25 cellular contexts compared by ENCODE assay signal in genomic region chr11:90235536-90235935, GRCh38.
"Had no signal": no experiment of that assay in that cellular context is flagged by ENCODE, and none has a peak within 500 bp of the region (broad histone marks: within the 10 kb centered on the region; RNA-seq: fewer than 3 reads in every experiment).

No MANE protein-coding gene starts in this region.

- H3K9me3 ChIP-seq: gastroesophageal sphincter, left ventricle myocardium inferior, lower lobe of right lung, psoas muscle, right lobe of liver, spleen, upper lobe of right lung, vagina had no signal

- H3K27ac ChIP-seq: gastroesophageal sphincter, left ventricle myocardium inferior, lower lobe of right lung, parathyroid adenoma, psoas muscle, right lobe of liver, spleen, tibial nerve, upper lobe of right lung, vagina had no signal

- H3K9me3 Mint-ChIP-seq: immature natural killer cell; memory B cell; stimulated activated memory B cell treated with anti-CD40 and anti-IgM and Interleukin-4, amounts not matched to agents 10 μg/mL and 1 μg/mL and 100 μg/mL, for 72 hours; stimulated activated naive CD8-positive, alpha-beta T cell treated with anti-CD3 and anti-CD28 coated beads, Interleukin-15, Interleukin-2, amounts not matched to agents 100 ng/mL and 50 ng/mL, for 24 hours had no signal

- H3K27me3 ChIP-seq: gastroesophageal sphincter, right lobe of liver, spleen, tibial nerve, upper lobe of right lung, vagina had no signal

- DNase-seq: effector CD4-positive, alpha-beta T cell; endodermal cell; erythroblast; glutamatergic neuron; immature natural killer cell; left cardiac atrium; left ventricle myocardium inferior; lower lobe of right lung; naive B cell; psoas muscle; retina; right lobe of liver; spleen; stimulated activated CD4-positive, alpha-beta T cell treated with anti-CD3 and anti-CD28 coated beads, Interleukin-15, amount 100 ng/mL, for 24 hours; stimulated activated CD4-positive, alpha-beta T cell treated with anti-CD3 and anti-CD28 coated beads, Interleukin-1b, Interleukin-23, amount 100 ng/mL, for 48 hours; stimulated activated CD4-positive, alpha-beta T cell treated with anti-CD3 and anti-CD28 coated beads, Interleukin-4, amount 100 ng/mL, for 24 hours; upper lobe of right lung had no signal

- H3K36me3 Mint-ChIP-seq: memory B cell; naive B cell; stimulated activated memory B cell treated with anti-CD40 and anti-IgM and Interleukin-4, amounts not matched to agents 10 μg/mL and 1 μg/mL and 100 μg/mL, for 72 hours had no signal

- H3K27ac Mint-ChIP-seq: endodermal cell; immature natural killer cell; memory B cell; naive B cell; nephron; stimulated activated memory B cell treated with anti-CD40 and anti-IgM and Interleukin-4, amounts not matched to agents 10 μg/mL and 1 μg/mL and 100 μg/mL, for 72 hours; stimulated activated naive CD8-positive, alpha-beta T cell treated with anti-CD3 and anti-CD28 coated beads, Interleukin-15, Interleukin-2, amounts not matched to agents 100 ng/mL and 50 ng/mL, for 24 hours had no signal

- H3K4me1 Mint-ChIP-seq: endodermal cell; immature natural killer cell; memory B cell; naive B cell; stimulated activated memory B cell treated with anti-CD40 and anti-IgM and Interleukin-4, amounts not matched to agents 10 μg/mL and 1 μg/mL and 100 μg/mL, for 72 hours had no signal

- H3K4me3 ChIP-seq: gastroesophageal sphincter, left ventricle myocardium inferior, lower lobe of right lung, psoas muscle, right lobe of liver, spleen, tibial nerve, upper lobe of right lung, vagina had no signal

- ATAC-seq: gastroesophageal sphincter; left cardiac atrium; lower lobe of right lung; psoas muscle; right lobe of liver; stimulated activated memory B cell treated with anti-CD40 and anti-IgM and Interleukin-4, amounts not matched to agents 10 μg/mL and 1 μg/mL and 100 μg/mL, for 72 hours; upper lobe of right lung had no signal

- H3K36me3 ChIP-seq: gastroesophageal sphincter, left ventricle myocardium inferior, lower lobe of right lung, right lobe of liver, spleen, tibial nerve, upper lobe of right lung, vagina had no signal

- H3K4me3 Mint-ChIP-seq: endodermal cell; immature natural killer cell; memory B cell; naive B cell; nephron; stimulated activated memory B cell treated with anti-CD40 and anti-IgM and Interleukin-4, amounts not matched to agents 10 μg/mL and 1 μg/mL and 100 μg/mL, for 72 hours; stimulated activated naive CD8-positive, alpha-beta T cell treated with anti-CD3 and anti-CD28 coated beads, Interleukin-15, Interleukin-2, amounts not matched to agents 100 ng/mL and 50 ng/mL, for 24 hours had no signal

- H3K4me1 ChIP-seq: gastroesophageal sphincter, left ventricle myocardium inferior, lower lobe of right lung, parathyroid adenoma, psoas muscle, right lobe of liver, spleen, tibial nerve, upper lobe of right lung, vagina had no signal
